Comparison of ENCODE assay signal across 1 cellular context in genomic region chr7:123573896-123574467, GRCh38.
TF ChIP-seq lines count a peak whose summit lies in the region.

No MANE protein-coding gene starts in this region.

TF ChIP-seq in H1, 55 proteins besides CTCF, POLR2A, EP300 and RAD21:
- TF ChIP-seq SRF (IDR thresholded peaks at IDR 0.05; ENCODE audit: low read depth, low read length) (no peak), ATF2 (IDR thresholded peaks at IDR 0.05; ENCODE audit: low read length) (no peak), E2F6 (IDR thresholded peaks at IDR 0.05) (no peak), ASH2L (IDR thresholded peaks at IDR 0.05; ENCODE audit: low read length) (no peak), CREB1 (IDR thresholded peaks at IDR 0.05) (no peak), RFX5 (IDR thresholded peaks at IDR 0.05; ENCODE audit: borderline replicate concordance, low read depth, low read length) (no peak), SIRT6 (IDR thresholded peaks at IDR 0.05; ENCODE audit: low read length) (no peak), NANOG (IDR thresholded peaks at IDR 0.05; ENCODE audit: insufficient read depth, low read depth, low read length, poor library complexity, severe bottlenecking) (no peak), EGR1 (IDR thresholded peaks at IDR 0.05; ENCODE audit: borderline replicate concordance, low read depth, low read length) (no peak), CHD7 (IDR thresholded peaks at IDR 0.05; ENCODE audit: insufficient replicate concordance, low read length) (no peak), FOSL1 (IDR thresholded peaks at IDR 0.05; ENCODE audit: insufficient read depth, low read depth, low read length) (no peak), SAP30 (IDR thresholded peaks at IDR 0.05; ENCODE audit: insufficient read depth, insufficient replicate concordance, low read length) (no peak), POLR2AphosphoS5 (IDR thresholded peaks at IDR 0.05; ENCODE audit: low read depth, low read length) (no peak), TAF1 (IDR thresholded peaks at IDR 0.05; ENCODE audit: low read depth, low read length) (no peak), ZNF274 (IDR thresholded peaks at IDR 0.05; ENCODE audit: borderline replicate concordance, extremely low read depth, low read length) (no peak), CEBPB (IDR thresholded peaks at IDR 0.05; ENCODE audit: low read depth, low read length) (no peak), BRCA1 (IDR thresholded peaks at IDR 0.05; ENCODE audit: low read depth, low read length) (no peak), SIN3A (conservative IDR thresholded peaks at IDR 0.05 in 1 of 2, IDR thresholded peaks at IDR 0.05 in 1 of 2; ENCODE audit: low read depth in 1 of 2, low read length in 2 of 2) (no peak), TAF7 (optimal IDR thresholded peaks at IDR 0.05; ENCODE audit: borderline replicate concordance, low read depth, low read length) (no peak), POU5F1 (IDR thresholded peaks at IDR 0.05; ENCODE audit: low read depth, low read length) (no peak)
